Comparison of ENCODE assay signal across 10 cellular contexts in genomic region chr3:126607214-126607908, GRCh38. TPM values are rescaled to one million over a fixed set of nuclear protein-coding genes. Genes with fewer than 3 reads are reported as not detected.
DNase-seq lines count a peak whose midpoint lies in the region; ATAC-seq, FAIRE-seq and TF ChIP-seq lines count a peak whose summit lies in the region.
"Had no signal": no experiment of that assay in that cellular context is flagged by ENCODE, and none has a peak within 500 bp of the region (broad histone marks: within the 10 kb centered on the region; RNA-seq: fewer than 3 reads in every experiment).

No MANE protein-coding gene starts in this region.

- TF ChIP-seq CTCF in NB4 (IDR thresholded peaks at IDR 0.05; ENCODE audit: low read depth, low read length) (no peak), chondrocyte (IDR thresholded peaks at IDR 0.05) (no peak), osteoblast (IDR thresholded peaks at IDR 0.05; ENCODE audit: extremely low read depth, low read depth, low read length) (no peak), WTC11 (IDR thresholded peaks at IDR 0.05) (no peak)

- H3K9me3 ChIP-seq in osteoblast (ENCODE audit: low read depth, low read length), result no peaks in the 10 kb centered on the region

- H3K4me1 Mint-ChIP-seq in chondrocyte (ENCODE audit: low read depth) (peaks cover 6% of the 10 kb centered on the region), WTC11 (no peaks in the 10 kb centered on the region)
- H3K4me1 Mint-ChIP-seq: IgD-negative memory B cell had no signal

- peaks cover 14% of the 10 kb centered on the region for H3K4me1 ChIP-seq in osteoblast (ENCODE audit: insufficient read depth, low read length)

- peaks cover 10% of the 10 kb centered on the region for H3K9me3 Mint-ChIP-seq in chondrocyte (ENCODE audit: low read depth)
- H3K9me3 Mint-ChIP-seq in WTC11, result no peaks in the 10 kb centered on the region

- H3K27me3 ChIP-seq in osteoblast (ENCODE audit: insufficient read depth, low read length), result no peaks in the 10 kb centered on the region

- H3K4me3 Mint-ChIP-seq in chondrocyte (ENCODE audit: unreplicated experiment) (no peak overlapping the region), WTC11 (no peak overlapping the region)
- H3K4me3 Mint-ChIP-seq: IgD-negative memory B cell had no signal

- H3K27ac Mint-ChIP-seq in chondrocyte (ENCODE audit: unreplicated experiment) (peak overlapping the region; percentile 49), WTC11 (no peak overlapping the region)
- H3K27ac Mint-ChIP-seq: IgD-negative memory B cell had no signal

- ATAC-seq in GM21423 (IDR thresholded peaks at IDR 0.05; ENCODE audit: unreplicated experiment) (no peak), WTC11 (no peak)

- CTCF ChIA-PET in WTC11 (lab: Charles Lee), result no interaction called here

- H3K27me3 Mint-ChIP-seq in chondrocyte (ENCODE audit: low read depth) (no peaks in the 10 kb centered on the region), WTC11 (ENCODE audit: low read depth) (no peaks in the 10 kb centered on the region)

- no peak overlapping the region for H3K4me2 ChIP-seq in osteoblast (ENCODE audit: insufficient read depth, low read length)

- H3K27ac ChIP-seq in osteoblast (ENCODE audit: low read depth, low read length), result no peak overlapping the region

- no peak for FAIRE-seq in GM19239 (lab: Jason Lieb, UNC)

- TF ChIP-seq POLR2A in NB4 (IDR thresholded peaks at IDR 0.05; ENCODE audit: extremely low read depth, insufficient read length), result no peak

- H3K36me3 Mint-ChIP-seq in chondrocyte (ENCODE audit: low read depth), result peaks cover 55% of the 10 kb centered on the region
- no peaks in the 10 kb centered on the region; the same call in 1 of the 2 replicates for H3K36me3 Mint-ChIP-seq in WTC11

- peak; percentile 76 for DNase-seq in NK-92 treated with Interleukin-12 subunit alpha and Interleukin-12 subunit beta, amount 100 ng/mL, for 24 hours (lab: John Stamatoyannopoulos, UW)
- no peak for DNase-seq in NK-92 (lab: John Stamatoyannopoulos, UW; ENCODE audit: unreplicated experiment)
- DNase-seq in NB4 (ENCODE audit: low read depth), result peak; percentile 86
- no peak for DNase-seq in chondrocyte (ENCODE audit: low spot score)
- DNase-seq in osteoblast (ENCODE audit: insufficient read length, low spot score, missing footprints), result peak; percentile 74
- DNase-seq in GM19239 (ENCODE audit: insufficient read length, low spot score), result no peak
- no peak for DNase-seq in WTC11 (ENCODE audit: low spot score)
- DNase-seq: 8988T had no signal

- H3K36me3 ChIP-seq in osteoblast (ENCODE audit: insufficient read depth, low read length), result no peaks in the 10 kb centered on the region

- no peak overlapping the region for H2AFZ ChIP-seq in osteoblast (ENCODE audit: low read length)

- H3K4me3 ChIP-seq in NB4 (ENCODE audit: low read depth, low read length) (no peak overlapping the region), osteoblast (ENCODE audit: insufficient read depth, low read length) (no peak overlapping the region)

- H4K20me1 ChIP-seq in osteoblast (ENCODE audit: insufficient read depth, low read length), result no peaks in the 10 kb centered on the region

- POLR2A ChIA-PET in WTC11 (lab: Charles Lee), result no interaction called here

- H3K79me2 ChIP-seq in osteoblast (ENCODE audit: insufficient read depth, low read length), result no peaks in the 10 kb centered on the region

TF ChIP-seq in WTC11, 78 proteins besides CTCF, POLR2A, EP300 and RAD21 (continues in another document):
- TF ChIP-seq OVOL2 (CRISPR knock-in tag; IDR thresholded peaks at IDR 0.05; ENCODE audit: borderline replicate concordance) (no peak), ZNF317 (CRISPR knock-in tag; IDR thresholded peaks at IDR 0.05; ENCODE audit: borderline replicate concordance, low read depth) (no peak), HMGXB4 (CRISPR knock-in tag; IDR thresholded peaks at IDR 0.05) (no peak), FOXJ3 (CRISPR knock-in tag; IDR thresholded peaks at IDR 0.05; ENCODE audit: borderline replicate concordance) (no peak), FOXK1 (CRISPR knock-in tag; IDR thresholded peaks at IDR 0.05) (no peak), ARID4B (CRISPR knock-in tag; IDR thresholded peaks at IDR 0.05; ENCODE audit: borderline replicate concordance) (no peak), ZMAT4 (CRISPR knock-in tag; IDR thresholded peaks at IDR 0.05) (no peak)
- TF ChIP-seq, protein P1, sequence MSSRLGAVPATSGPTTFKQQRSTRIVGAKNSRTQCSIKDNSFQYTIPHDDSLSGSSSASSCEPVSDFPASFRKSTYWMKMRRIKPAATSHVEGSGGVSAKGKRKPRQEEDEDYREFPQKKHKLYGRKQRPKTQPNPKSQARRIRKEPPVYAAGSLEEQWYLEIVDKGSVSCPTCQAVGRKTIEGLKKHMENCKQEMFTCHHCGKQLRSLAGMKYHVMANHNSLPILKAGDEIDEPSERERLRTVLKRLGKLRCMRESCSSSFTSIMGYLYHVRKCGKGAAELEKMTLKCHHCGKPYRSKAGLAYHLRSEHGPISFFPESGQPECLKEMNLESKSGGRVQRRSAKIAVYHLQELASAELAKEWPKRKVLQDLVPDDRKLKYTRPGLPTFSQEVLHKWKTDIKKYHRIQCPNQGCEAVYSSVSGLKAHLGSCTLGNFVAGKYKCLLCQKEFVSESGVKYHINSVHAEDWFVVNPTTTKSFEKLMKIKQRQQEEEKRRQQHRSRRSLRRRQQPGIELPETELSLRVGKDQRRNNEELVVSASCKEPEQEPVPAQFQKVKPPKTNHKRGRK (CRISPR knock-in tag; IDR thresholded peaks at IDR 0.05; ENCODE audit: borderline replicate concordance), result no peak

RNA-seq across cellular contexts. Expression of gene TXNRD3, which starts 47.6 kb away (rescaled TPM):
- total RNA-seq in chondrocyte (11.3 to 15.1 TPM (median 14.2 TPM) in 3 replicates), osteoblast (18.1 and 20.3 TPM in 2 replicates), WTC11 (2021) (6.8 to 7.0 TPM (median 6.9 TPM) in 3 replicates)

RNA-seq across cellular contexts. Expression of gene C3orf22, which starts 48.6 kb away (rescaled TPM):
- total RNA-seq in chondrocyte (not detected in 3 replicates), osteoblast (not detected in 2 replicates), WTC11 (2021) (not detected in 3 replicates)

Comparison
In these comparisons a context has a peak if more than half of its experiments do, and no peak if none do; other contexts are left out.
1. DNase-seq: peak in NK-92 treated with Interleukin-12 subunit alpha and Interleukin-12 subunit beta, amount 100 ng/mL, for 24 hours (single experiment), NB4 (single experiment) and osteoblast (single experiment); none in NK-92 (single experiment), chondrocyte (single experiment), GM19239 (single experiment) and WTC11 (single experiment).